Comparison of ENCODE assay signal across 19 cellular contexts in the genomic region with DNA sequence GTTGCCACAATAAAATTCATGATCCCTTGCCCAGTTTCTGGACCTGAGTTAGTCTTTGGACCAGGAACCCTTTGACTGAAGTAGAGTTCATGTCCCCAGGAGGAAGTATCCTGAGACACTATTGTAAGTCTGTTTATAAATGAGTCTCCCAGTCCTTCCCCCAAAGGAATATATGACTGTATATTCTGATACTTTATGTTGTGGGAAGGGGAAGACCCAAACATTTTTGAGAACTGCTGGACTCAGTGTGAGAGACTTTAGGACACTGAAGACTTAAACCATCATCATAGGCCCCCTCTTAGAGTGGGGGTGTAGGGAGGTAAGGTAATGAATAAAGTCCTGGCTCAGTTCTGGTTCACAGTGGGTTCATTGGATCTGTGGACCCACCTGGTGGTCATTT. TPM values are rescaled to one million over a fixed set of nuclear protein-coding genes. Genes with fewer than 3 reads are reported as not detected.
A peak's percentile ranks its signal among the peaks of the same experiment; 100 is the strongest.
DNase-seq lines count a peak whose midpoint lies in the region; ATAC-seq and TF ChIP-seq lines count a peak whose summit lies in the region.
"Had no signal": no experiment of that assay in that cellular context is flagged by ENCODE, and none has a peak within 500 bp of the region (broad histone marks: within the 10 kb centered on the region; RNA-seq: fewer than 3 reads in every experiment).

No MANE protein-coding gene starts in this region.

- no peak overlapping the region for H3K27ac ChIP-seq in sigmoid colon
- H3K27ac ChIP-seq: GM23248 had no signal

- no peaks in the 10 kb centered on the region for H3K36me3 ChIP-seq in sigmoid colon
- H3K36me3 ChIP-seq: BE2C, HAP-1 had no signal

- H3K4me3 Mint-ChIP-seq in activated T-cell treated with anti-CD3 and anti-CD28 coated beads, Interleukin-2, amount 50 U/mL, for 72 hours, result peak overlapping the region in 1 of 2 donors; percentile 16
- no peak overlapping the region for H3K4me3 Mint-ChIP-seq in activated T-cell treated with anti-CD3 and anti-CD28 coated beads, Interleukin-2, amount 50 U/mL, for 4 hours
- H3K4me3 Mint-ChIP-seq in activated T-helper 17 cell treated with anti-CD3 and anti-CD28 coated beads, Interleukin-2, amount 50 U/mL, for 72 hours, result no peak overlapping the region
- no peak overlapping the region for H3K4me3 Mint-ChIP-seq in stimulated activated memory B cell treated with anti-CD40 and anti-IgM and Interleukin-4, amounts not matched to agents 10 μg/mL and 1 μg/mL and 100 μg/mL, for 72 hours
- H3K4me3 Mint-ChIP-seq: CD4-positive, CD25-positive, alpha-beta regulatory T cell; CD8-positive, alpha-beta memory T cell had no signal

- ATAC-seq in activated T-cell treated with anti-CD3 and anti-CD28 coated beads, Interleukin-2, amount 50 U/mL, for 72 hours (replicated peaks in 1 of 2), result peak; percentile 63 to 82
- no peak for ATAC-seq in activated T-cell treated with anti-CD3 and anti-CD28 coated beads, Interleukin-2, amount 50 U/mL, for 4 hours
- peak; percentile 92 for ATAC-seq in activated T-helper 17 cell treated with anti-CD3 and anti-CD28 coated beads, Interleukin-2, amount 50 U/mL, for 72 hours (replicated peaks)
- ATAC-seq in stimulated activated memory B cell treated with anti-CD40 and anti-IgM and Interleukin-4, amounts not matched to agents 10 μg/mL and 1 μg/mL and 100 μg/mL, for 72 hours, result peak; percentile 31
- ATAC-seq: GM12878 had no signal

- H3K36me3 Mint-ChIP-seq in activated T-cell treated with anti-CD3 and anti-CD28 coated beads, Interleukin-2, amount 50 U/mL, for 72 hours (ENCODE audit: insufficient read depth in 2 of 2), result peaks cover 0 to 2% of the 10 kb centered on the region in 2 donors
- H3K36me3 Mint-ChIP-seq in activated T-cell treated with anti-CD3 and anti-CD28 coated beads, Interleukin-2, amount 50 U/mL, for 4 hours (ENCODE audit: insufficient read depth), result no peaks in the 10 kb centered on the region
- no peaks in the 10 kb centered on the region for H3K36me3 Mint-ChIP-seq in activated T-helper 17 cell treated with anti-CD3 and anti-CD28 coated beads, Interleukin-2, amount 50 U/mL, for 72 hours (ENCODE audit: low read depth)
- H3K36me3 Mint-ChIP-seq in stimulated activated memory B cell treated with anti-CD40 and anti-IgM and Interleukin-4, amounts not matched to agents 10 μg/mL and 1 μg/mL and 100 μg/mL, for 72 hours, result no peaks in the 10 kb centered on the region

- TF ChIP-seq CTCF in sigmoid colon (IDR thresholded peaks at IDR 0.05), result no peak

- DNase-seq in activated T-cell treated with anti-CD3 and anti-CD28 coated beads, Interleukin-2, amount 50 U/mL, for 72 hours, result no peak
- no peak for DNase-seq in activated T-cell treated with anti-CD3 and anti-CD28 coated beads, Interleukin-2, amount 50 U/mL, for 4 hours
- DNase-seq in sigmoid colon (no peak), islet precursor cell (no peak)
- DNase-seq: BE2C; C1 segment of cervical spinal cord; CD4-positive, CD25-positive, alpha-beta regulatory T cell; CD8-positive, alpha-beta memory T cell; COR-L47; DMS 273 treated with DMSO at 0.1 percent for 48 hours; DMS53; DND-41; EL; GM23248 had no signal

- no peak overlapping the region for H3K4me3 ChIP-seq in sigmoid colon
- H3K4me3 ChIP-seq: GM12878, GM23248, HAP-1 had no signal

- intact Hi-C loops in sigmoid colon (cut with DNase I), result no loop called here

- peaks cover 22% of the 10 kb centered on the region for H3K4me1 Mint-ChIP-seq in activated T-cell treated with anti-CD3 and anti-CD28 coated beads, Interleukin-2, amount 50 U/mL, for 72 hours (ENCODE audit: low read depth)
- H3K4me1 Mint-ChIP-seq in activated T-cell treated with anti-CD3 and anti-CD28 coated beads, Interleukin-2, amount 50 U/mL, for 4 hours (ENCODE audit: low read depth), result peaks cover 22% of the 10 kb centered on the region
- H3K4me1 Mint-ChIP-seq in activated T-helper 17 cell treated with anti-CD3 and anti-CD28 coated beads, Interleukin-2, amount 50 U/mL, for 72 hours, result peaks cover 8% of the 10 kb centered on the region
- H3K4me1 Mint-ChIP-seq in stimulated activated memory B cell treated with anti-CD40 and anti-IgM and Interleukin-4, amounts not matched to agents 10 μg/mL and 1 μg/mL and 100 μg/mL, for 72 hours, result peaks cover 17% of the 10 kb centered on the region

- H3K27ac Mint-ChIP-seq in activated T-cell treated with anti-CD3 and anti-CD28 coated beads, Interleukin-2, amount 50 U/mL, for 72 hours, result no peak overlapping the region
- no peak overlapping the region for H3K27ac Mint-ChIP-seq in activated T-helper 17 cell treated with anti-CD3 and anti-CD28 coated beads, Interleukin-2, amount 50 U/mL, for 72 hours
- peak overlapping the region; percentile 23 for H3K27ac Mint-ChIP-seq in stimulated activated memory B cell treated with anti-CD40 and anti-IgM and Interleukin-4, amounts not matched to agents 10 μg/mL and 1 μg/mL and 100 μg/mL, for 72 hours

- peaks cover 15% of the 10 kb centered on the region for H3K27me3 Mint-ChIP-seq in activated T-cell treated with anti-CD3 and anti-CD28 coated beads, Interleukin-2, amount 50 U/mL, for 72 hours (ENCODE audit: low read depth)
- H3K27me3 Mint-ChIP-seq in activated T-cell treated with anti-CD3 and anti-CD28 coated beads, Interleukin-2, amount 50 U/mL, for 4 hours (ENCODE audit: low read depth), result no peaks in the 10 kb centered on the region
- peaks cover 3% of the 10 kb centered on the region for H3K27me3 Mint-ChIP-seq in activated T-helper 17 cell treated with anti-CD3 and anti-CD28 coated beads, Interleukin-2, amount 50 U/mL, for 72 hours
- H3K27me3 Mint-ChIP-seq in stimulated activated memory B cell treated with anti-CD40 and anti-IgM and Interleukin-4, amounts not matched to agents 10 μg/mL and 1 μg/mL and 100 μg/mL, for 72 hours, result no peaks in the 10 kb centered on the region

- H3K9me3 ChIP-seq in sigmoid colon, result no peaks in the 10 kb centered on the region
- H3K9me3 ChIP-seq: BE2C, HAP-1 had no signal

- no peak for TF ChIP-seq POLR2A in sigmoid colon (IDR thresholded peaks at IDR 0.05)

- no peaks in the 10 kb centered on the region for H3K27me3 ChIP-seq in sigmoid colon
- H3K27me3 ChIP-seq: BE2C had no signal

- no peak for TF ChIP-seq EP300 in sigmoid colon (IDR thresholded peaks at IDR 0.05)

- H3K4me1 ChIP-seq in sigmoid colon, result no peaks in the 10 kb centered on the region
- H3K4me1 ChIP-seq: HAP-1 had no signal

- peaks cover 3 to 6% of the 10 kb centered on the region in 2 donors for H3K9me3 Mint-ChIP-seq in activated T-cell treated with anti-CD3 and anti-CD28 coated beads, Interleukin-2, amount 50 U/mL, for 72 hours
- H3K9me3 Mint-ChIP-seq in activated T-cell treated with anti-CD3 and anti-CD28 coated beads, Interleukin-2, amount 50 U/mL, for 4 hours, result no peaks in the 10 kb centered on the region
- no peaks in the 10 kb centered on the region for H3K9me3 Mint-ChIP-seq in activated T-helper 17 cell treated with anti-CD3 and anti-CD28 coated beads, Interleukin-2, amount 50 U/mL, for 72 hours
- peaks cover 3% of the 10 kb centered on the region for H3K9me3 Mint-ChIP-seq in stimulated activated memory B cell treated with anti-CD40 and anti-IgM and Interleukin-4, amounts not matched to agents 10 μg/mL and 1 μg/mL and 100 μg/mL, for 72 hours
- H3K9me3 Mint-ChIP-seq: CD8-positive, alpha-beta memory T cell had no signal

RNA-seq across cellular contexts. Expression of gene CXCR4, which starts 28.6 kb away (rescaled TPM):
- total RNA-seq in activated T-cell treated with anti-CD3 and anti-CD28 coated beads, Interleukin-2, amount 50 U/mL, for 72 hours, result 100 to 1,000 TPM; 221 to 338 TPM
- 10 to 100 TPM; 17.6 to 28.5 (median 24.0) TPM for total RNA-seq in activated T-cell treated with anti-CD3 and anti-CD28 coated beads, Interleukin-2, amount 50 U/mL, for 4 hours
- total RNA-seq in activated T-helper 17 cell treated with anti-CD3 and anti-CD28 coated beads, Interleukin-2, amount 50 U/mL, for 72 hours, result 100 to 1,000 TPM; 330 to 360 TPM
- 10 to 100 TPM in 1 of 4 donors, 1 to 10 TPM in 3; 5.0 to 13.6 (median 6.3) TPM for total RNA-seq in sigmoid colon
- polyA plus RNA-seq in sigmoid colon, result 100 to 1,000 TPM in 1 of 3 donors, 1 to 10 TPM in 2; 5.8 to 255 (median 6.6) TPM
- total RNA-seq: G401, GM23248 had no signal

Comparison
In these comparisons a context has a peak if more than half of its experiments do, and no peak if none do; other contexts are left out.
1. ATAC-seq: peak in activated T-cell treated with anti-CD3 and anti-CD28 coated beads, Interleukin-2, amount 50 U/mL, for 72 hours (2 of 2), activated T-helper 17 cell treated with anti-CD3 and anti-CD28 coated beads, Interleukin-2, amount 50 U/mL, for 72 hours (single experiment) and stimulated activated memory B cell treated with anti-CD40 and anti-IgM and Interleukin-4, amounts not matched to agents 10 μg/mL and 1 μg/mL and 100 μg/mL, for 72 hours (single experiment); none in activated T-cell treated with anti-CD3 and anti-CD28 coated beads, Interleukin-2, amount 50 U/mL, for 4 hours (0 of 2).
2. RNA of gene CXCR4, which starts 28.6 kb away (total RNA-seq): 330 to 360 TPM in activated T-helper 17 cell treated with anti-CD3 and anti-CD28 coated beads, Interleukin-2, amount 50 U/mL, for 72 hours and 221 to 338 TPM in activated T-cell treated with anti-CD3 and anti-CD28 coated beads, Interleukin-2, amount 50 U/mL, for 72 hours; 17.6 to 28.5 TPM in activated T-cell treated with anti-CD3 and anti-CD28 coated beads, Interleukin-2, amount 50 U/mL, for 4 hours and 5.0 to 13.6 TPM in sigmoid colon; every median in the first group is over 4 times any median in the second.